Comparison of ENCODE assay signal across 1 cellular context in genomic region chr6:36609582-36609981, GRCh38.
TF ChIP-seq lines count a peak whose summit lies in the region.

No MANE protein-coding gene starts in this region.

TF ChIP-seq in IMR-90, 13 proteins besides CTCF, POLR2A, EP300 and RAD21 (continued from another document):
- no peak for TF ChIP-seq MAZ (IDR thresholded peaks at IDR 0.05; ENCODE audit: borderline replicate concordance, low read depth, low read length)
- no peak for TF ChIP-seq MXI1 (IDR thresholded peaks at IDR 0.05; ENCODE audit: borderline replicate concordance, low read depth, low read length)
- no peak for TF ChIP-seq RCOR1 (IDR thresholded peaks at IDR 0.05; ENCODE audit: insufficient replicate concordance, low read length)
- TF ChIP-seq FOS (IDR thresholded peaks at IDR 0.05; ENCODE audit: low read depth, low read length), result no peak
- no peak for TF ChIP-seq CHD1 (IDR thresholded peaks at IDR 0.05; ENCODE audit: low read depth, low read length)
TF ChIP-seq in IMR-90: peak in this region for 0.
